14 cellular contexts compared by ENCODE assay signal in the genomic region with DNA sequence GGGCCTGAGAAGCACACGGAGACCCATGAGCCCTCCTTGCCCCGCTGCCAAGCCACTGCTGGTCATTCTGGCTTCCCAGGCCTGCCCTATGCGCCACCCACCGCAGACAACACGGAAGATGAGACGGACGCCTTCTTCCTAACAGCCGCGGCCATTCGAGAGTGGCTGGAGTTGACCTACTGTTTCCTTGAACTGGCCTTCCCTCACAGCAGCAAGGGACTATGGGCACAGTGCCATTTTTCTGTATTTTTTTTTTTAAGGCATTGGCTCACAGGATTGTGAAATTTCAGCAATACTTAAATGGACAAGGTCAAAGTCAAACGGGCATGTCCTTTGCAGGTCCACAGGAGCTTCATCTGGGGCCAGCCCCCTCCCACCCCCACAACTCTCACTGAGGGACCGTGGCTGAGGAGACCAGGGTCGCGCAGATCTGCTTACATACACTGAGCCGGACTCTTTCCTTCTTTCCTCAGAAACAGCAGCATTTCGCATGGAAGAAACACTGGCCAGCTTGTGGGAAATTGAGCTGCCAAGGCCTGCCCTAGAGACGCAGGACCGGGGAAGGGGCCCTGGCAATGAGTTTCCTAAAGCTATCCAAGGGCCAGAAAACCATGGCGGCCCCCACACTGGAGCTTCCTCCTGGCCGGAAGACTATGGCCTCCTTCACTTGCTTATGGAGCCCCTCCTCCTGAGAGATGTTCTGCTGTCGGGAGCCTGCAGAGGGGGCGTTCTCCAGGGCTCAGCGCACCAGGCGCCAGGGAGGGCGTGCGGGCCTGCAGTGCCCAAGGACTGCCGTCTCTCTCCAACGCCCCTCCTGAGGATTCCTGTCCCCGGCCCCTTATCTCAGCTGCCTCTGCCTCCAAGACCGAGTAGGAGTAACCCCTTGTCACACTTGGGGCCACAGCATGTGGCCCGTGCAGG.
DNase-seq lines count a peak whose midpoint lies in the region; ATAC-seq, FAIRE-seq and TF ChIP-seq lines count a peak whose summit lies in the region.
"Had no signal": no experiment of that assay in that cellular context is flagged by ENCODE, and none has a peak within 500 bp of the region (broad histone marks: within the 10 kb centered on the region; RNA-seq: fewer than 3 reads in every experiment).

No MANE protein-coding gene starts in this region.

- H3F3A ChIP-seq in GM23248 (ENCODE audit: insufficient read depth): no peaks in the 10 kb centered on the region

- H3K9me3 ChIP-seq in GM23248 (ENCODE audit: low read depth) (no peaks in the 10 kb centered on the region), HUES6 (ENCODE audit: control insufficient read depth, insufficient read depth, low read depth, low read length) (no peaks in the 10 kb centered on the region), pancreas (no peaks in the 10 kb centered on the region)
- H3K9me3 ChIP-seq: BLaER1 treated with 17β-estradiol and CSF1 and Interleukin-3, amounts not matched to agents 10 nM and 100 nM; ovary; thoracic aorta had no signal

- intact Hi-C loops in pancreas (cut with DNase I): no loop called here

- TF ChIP-seq CTCF in cardiac fibroblast (IDR thresholded peaks at IDR 0.05; ENCODE audit: low read depth, low read length) (no peak), pancreas (IDR thresholded peaks at IDR 0.05) (no peak)

- no peaks in the 10 kb centered on the region for H3K27me3 ChIP-seq in GM23248 (replicated peaks; ENCODE audit: insufficient read depth)
- H3K27me3 ChIP-seq in HUES6 (ENCODE audit: control insufficient read depth, insufficient read depth, low read length): no peaks in the 10 kb centered on the region
- no peaks in the 10 kb centered on the region for H3K27me3 ChIP-seq in pancreas
- H3K27me3 ChIP-seq: BLaER1 treated with 17β-estradiol and CSF1 and Interleukin-3, amounts not matched to agents 10 nM and 100 nM; ovary had no signal

- DNase-seq in GM23248 (peak; percentile 31), cardiac fibroblast (ENCODE audit: low read depth in 2 of 2) (peak; percentile 44 to 50), pancreas (no peak)
- no peak for DNase-seq in activated naive CD4-positive, alpha-beta T cell (lab: John Stamatoyannopoulos, UW)
- DNase-seq: activated naive CD4-positive, alpha-beta T cell treated with anti-CD3 and anti-CD28 coated beads, Interleukin-2, amount 50 U/mL, for 16 hours; DND-41; immature natural killer cell; SIG-M5 had no signal

- H2AFZ ChIP-seq in GM23248: no peak overlapping the region

- no peaks in the 10 kb centered on the region for H3K4me1 ChIP-seq in GM23248 (ENCODE audit: insufficient read depth)
- peaks cover 23% of the 10 kb centered on the region for H3K4me1 ChIP-seq in HUES6 (ENCODE audit: control insufficient read depth, insufficient read depth, low read length)
- peaks cover 0 to 4% (median 4%) of the 10 kb centered on the region in 3 donors for H3K4me1 ChIP-seq in pancreas

- no peaks in the 10 kb centered on the region for H4K20me1 ChIP-seq in GM23248 (ENCODE audit: insufficient read depth)

- WGBS in GM23248 (ENCODE audit: low coverage in 1 of 2, low lambda C conversion rate in 2 of 2, missing lambda C conversion rate in 2 of 2), 2 experiments: 72 to 77% methylated on average over 23 to 31 of the region's 31 CpGs
- 69 to 75% methylated on average over 27 to 31 of the region's 31 CpGs for WGBS in pancreas, 2 donors

- no peaks in the 10 kb centered on the region for H3K9me2 ChIP-seq in GM23248 (ENCODE audit: insufficient read depth)

- no peak for FAIRE-seq in pancreas (lab: Jason Lieb, UNC)

- no peaks in the 10 kb centered on the region for H3K79me2 ChIP-seq in GM23248 (ENCODE audit: insufficient read depth)

- ATAC-seq in pancreas (peak; percentile 53 to 84 (median 63)), HG03571 (IDR thresholded peaks at IDR 0.05; ENCODE audit: unreplicated experiment) (no peak), GM21825 (IDR thresholded peaks at IDR 0.05; ENCODE audit: unreplicated experiment) (no peak)

- H3K4me3 ChIP-seq in GM23248: no peak overlapping the region
- H3K4me3 ChIP-seq in HUES6 (ENCODE audit: low read depth, low read length): no peak overlapping the region; the same call in 1 of the 2 replicates
- H3K4me3 ChIP-seq in cardiac fibroblast (replicated peaks in 1 of 2; ENCODE audit: low read depth in 2 of 2, low read length in 2 of 2): no peak overlapping the region
- no peak overlapping the region for H3K4me3 ChIP-seq in pancreas
- H3K4me3 ChIP-seq: BLaER1 treated with 17β-estradiol and CSF1 and Interleukin-3, amounts not matched to agents 10 nM and 100 nM; ovary; thoracic aorta had no signal

- no peak overlapping the region for H3K27ac ChIP-seq in GM23248
- H3K27ac ChIP-seq in HUES6 (ENCODE audit: low read depth, low read length): peak overlapping the region; percentile 67; the same call in 1 of the 2 replicates
- no peak overlapping the region for H3K27ac ChIP-seq in pancreas
- H3K27ac ChIP-seq: BLaER1 treated with 17β-estradiol and CSF1 and Interleukin-3, amounts not matched to agents 10 nM and 100 nM; ovary; thoracic aorta had no signal

- H3K36me3 ChIP-seq in GM23248 (ENCODE audit: low read depth) (no peaks in the 10 kb centered on the region), HUES6 (ENCODE audit: control insufficient read depth, insufficient read depth, low read length) (peaks cover 21% of the 10 kb centered on the region), pancreas (peaks cover 0 to 25% (median 0%) of the 10 kb centered on the region in 3 donors)
- H3K36me3 ChIP-seq: ovary, thoracic aorta had no signal

- H3K9ac ChIP-seq in GM23248 (no peak overlapping the region), HUES6 (ENCODE audit: low read length) (peak overlapping the region; percentile 36)
- H3K9ac ChIP-seq: BLaER1 treated with 17β-estradiol and CSF1 and Interleukin-3, amounts not matched to agents 10 nM and 100 nM had no signal

- in situ Hi-C loops in GM23248 (cut with MboI): no loop called here

- no peak overlapping the region for H3K4me2 ChIP-seq in GM23248 (ENCODE audit: unreplicated experiment)
- H3K4me2 ChIP-seq: BLaER1 treated with 17β-estradiol and CSF1 and Interleukin-3, amounts not matched to agents 10 nM and 100 nM had no signal

Comparison
In these comparisons a context has a peak if more than half of its experiments do, and no peak if none do; other contexts are left out.
1. DNase-seq: peak in GM23248 (single experiment) and cardiac fibroblast (2 of 2); none in pancreas (0 of 6) and activated naive CD4-positive, alpha-beta T cell (0 of 4).
2. ATAC-seq: peak in pancreas (4 of 4); none in HG03571 (single experiment) and GM21825 (single experiment).